ENCODE assay signal across 12 cellular contexts in the genomic region with DNA sequence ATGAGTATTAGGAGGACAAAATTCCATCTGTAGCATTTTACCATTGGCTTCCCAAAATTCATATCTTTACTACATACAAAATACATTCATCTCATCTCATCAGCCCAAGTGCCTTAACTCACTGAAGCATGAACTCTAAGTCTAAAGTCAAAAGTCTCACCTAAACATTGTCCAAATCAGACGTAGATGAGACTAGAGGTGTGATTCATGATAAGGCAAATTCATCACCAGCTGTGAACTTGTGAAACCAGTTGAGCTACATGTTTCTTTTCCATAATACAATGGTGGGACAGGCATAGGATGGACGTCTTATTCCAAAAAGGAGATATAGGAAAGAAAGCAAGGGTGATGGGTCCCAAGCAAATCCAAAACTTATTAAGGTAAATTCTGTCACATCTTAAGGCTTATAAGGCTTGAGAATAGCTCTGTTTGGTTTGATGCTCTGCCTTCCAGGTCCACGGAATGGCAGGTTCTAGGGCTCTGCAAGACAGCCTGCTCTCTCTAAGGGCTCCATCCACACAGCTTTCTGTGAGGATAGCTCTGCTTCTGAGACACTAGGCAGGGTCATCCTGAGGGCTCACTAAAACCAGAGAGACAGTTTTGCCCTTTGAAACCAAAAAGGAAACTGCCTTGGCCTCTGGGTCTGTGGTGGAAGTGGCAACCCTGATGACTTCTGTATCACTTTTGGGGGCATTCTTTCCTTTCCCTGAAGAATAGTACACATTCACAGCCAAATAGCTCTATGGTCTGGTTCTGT. TPM values are rescaled to one million over a fixed set of nuclear protein-coding genes. Genes with fewer than 3 reads are reported as not detected.
A peak's percentile ranks its signal among the peaks of the same experiment; 100 is the strongest.
DNase-seq lines count a peak whose midpoint lies in the region; ATAC-seq and TF ChIP-seq lines count a peak whose summit lies in the region.
"Had no signal": no experiment of that assay in that cellular context is flagged by ENCODE, and none has a peak within 500 bp of the region (broad histone marks: within the 10 kb centered on the region; RNA-seq: fewer than 3 reads in every experiment).

No MANE protein-coding gene starts in this region.

- H3K4me1 Mint-ChIP-seq in natural killer cell: peaks cover 21 to 35% of the 10 kb centered on the region in 2 donors

- TF ChIP-seq CTCF in natural killer cell (IDR thresholded peaks at IDR 0.05) (no peak), WERI-Rb-1 (IDR thresholded peaks at IDR 0.05; ENCODE audit: low read depth, low read length) (no peak)

- no peak overlapping the region for H3K4me3 Mint-ChIP-seq in natural killer cell

- no peaks in the 10 kb centered on the region for H3K27me3 ChIP-seq in WERI-Rb-1 (ENCODE audit: insufficient read depth, low read depth, severe bottlenecking)

- no peaks in the 10 kb centered on the region for H3K27me3 Mint-ChIP-seq in natural killer cell (ENCODE audit: low read depth in 2 of 2)

- H3K27ac ChIP-seq in WERI-Rb-1: no peak overlapping the region
- H3K27ac ChIP-seq: thoracic aorta had no signal

- H3K4me3 ChIP-seq in WERI-Rb-1 (ENCODE audit: low read depth, low read length): no peak overlapping the region
- H3K4me3 ChIP-seq: lung, thoracic aorta had no signal

- H3K9me3 Mint-ChIP-seq in natural killer cell: no peaks in the 10 kb centered on the region

- H3K27ac Mint-ChIP-seq in natural killer cell: peak overlapping the region; percentile 22 to 66

- H3K36me3 ChIP-seq in WERI-Rb-1: no peaks in the 10 kb centered on the region

- intact Hi-C loops in natural killer cell (cut with micrococcal nuclease): no loop called here

- ATAC-seq in GM18873 (IDR thresholded peaks at IDR 0.05; ENCODE audit: low FRiP score, unreplicated experiment) (peak; percentile 52), GM21786 (IDR thresholded peaks at IDR 0.05; ENCODE audit: unreplicated experiment) (peak; percentile 71), HG03565 (IDR thresholded peaks at IDR 0.05; ENCODE audit: unreplicated experiment) (peak; percentile 32), natural killer cell (peak; percentile 80 to 81 (median 80)), HG02623 (IDR thresholded peaks at IDR 0.05; ENCODE audit: unreplicated experiment) (no peak)

- no peaks in the 10 kb centered on the region for H3K36me3 Mint-ChIP-seq in natural killer cell

- no peaks in the 10 kb centered on the region for H3K9me3 ChIP-seq in WERI-Rb-1 (ENCODE audit: severe bottlenecking)
- H3K9me3 ChIP-seq: thoracic aorta had no signal

- DNase-seq in natural killer cell (no peak), WERI-Rb-1 (no peak), amniotic stem cell (lab: John Stamatoyannopoulos, UW) (no peak)
- DNase-seq: activated naive CD4-positive, alpha-beta T cell treated with Interleukin-2 at 50 U/mL for 16 hours; NCI-H2227 treated with DMSO at 0.1 percent for 48 hours; SHP77 had no signal

RNA-seq across cellular contexts. Expression of a gene that starts 9.6 kb away (rescaled TPM):
- 10 to 100 TPM; 36.7 to 57.4 (median 36.9) TPM for total RNA-seq in natural killer cell

RNA-seq across cellular contexts. Expression of a gene that starts 35.0 kb away (rescaled TPM):
- total RNA-seq in natural killer cell: 1 to 10 TPM; 5.5 to 9.7 (median 6.6) TPM
